24 cellular contexts compared by ENCODE assay signal in the genomic region with DNA sequence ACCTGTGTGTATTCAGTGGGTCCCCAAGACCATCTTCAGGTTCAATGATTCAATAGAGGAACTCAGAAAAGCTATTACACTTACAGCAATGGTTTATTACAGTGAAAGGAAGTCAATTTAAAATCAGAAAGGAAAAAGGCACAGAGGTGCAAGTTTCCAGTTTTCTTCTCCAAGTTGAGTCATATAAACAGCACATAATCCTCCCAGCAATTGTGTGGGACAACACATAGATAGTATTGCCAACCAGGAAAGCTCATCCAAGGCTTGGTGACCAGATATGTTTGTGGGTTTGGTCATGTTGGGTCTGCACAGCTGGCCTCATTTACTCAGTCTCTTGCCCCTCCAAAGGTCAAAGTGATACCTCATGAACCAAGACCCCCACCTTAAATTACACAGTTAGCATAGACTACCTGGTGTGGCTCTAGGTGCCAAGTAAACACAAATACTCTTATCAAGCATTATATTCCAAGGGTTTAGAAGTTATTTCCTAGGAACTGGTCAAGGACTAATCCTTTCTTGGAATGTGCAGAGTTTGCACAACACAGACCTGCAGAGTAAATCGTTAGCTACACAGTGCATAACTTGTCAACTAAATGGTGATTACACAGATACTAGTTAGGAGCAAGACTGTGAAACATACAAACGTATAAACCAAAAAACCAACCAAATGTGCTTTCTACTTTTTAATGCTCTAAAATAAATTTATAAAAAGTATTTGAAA.
"Had no signal": no experiment of that assay in that cellular context is flagged by ENCODE, and none has a peak within 500 bp of the region (broad histone marks: within the 10 kb centered on the region; RNA-seq: fewer than 3 reads in every experiment).

No MANE protein-coding gene starts in this region.

- H3K9me3 Mint-ChIP-seq: dendritic cell treated with granulocyte-macrophage colony-stimulating factor and Interleukin-4, amounts not matched to agents 40 ng/mL and 50 ng/mL, for 4 days; effector memory CD8-positive, alpha-beta T cell; stimulated activated memory B cell treated with anti-CD40 and anti-IgM and Interleukin-4, amounts not matched to agents 10 μg/mL and 1 μg/mL and 100 μg/mL, for 72 hours; stimulated activated naive CD8-positive, alpha-beta T cell treated with anti-CD3 and anti-CD28 coated beads, Interleukin-15, Interleukin-2, amounts not matched to agents 100 ng/mL and 50 ng/mL, for 24 hours had no signal

- H3K27me3 Mint-ChIP-seq: dendritic cell treated with granulocyte-macrophage colony-stimulating factor and Interleukin-4, amounts not matched to agents 40 ng/mL and 50 ng/mL, for 4 days; effector memory CD8-positive, alpha-beta T cell; naive thymus-derived CD8-positive, alpha-beta T cell; stimulated activated memory B cell treated with anti-CD40 and anti-IgM and Interleukin-4, amounts not matched to agents 10 μg/mL and 1 μg/mL and 100 μg/mL, for 72 hours; stimulated activated naive CD8-positive, alpha-beta T cell treated with anti-CD3 and anti-CD28 coated beads, Interleukin-15, Interleukin-2, amounts not matched to agents 100 ng/mL and 50 ng/mL, for 24 hours had no signal

- H3K27ac ChIP-seq: epithelial cell of prostate, esophagus muscularis mucosa, gastrocnemius medialis, heart right ventricle, neural progenitor cell, ovary, spleen, tibial artery, upper lobe of left lung, uterus had no signal

- H3K9me3 ChIP-seq: esophagus muscularis mucosa, gastrocnemius medialis, heart right ventricle, mucosa of descending colon, ovary, spleen, tibial artery, upper lobe of left lung, uterus had no signal

- H3K27me3 ChIP-seq: esophagus muscularis mucosa, gastrocnemius medialis, heart right ventricle, neural progenitor cell, ovary, spleen, tibial artery, upper lobe of left lung, uterus had no signal

- ATAC-seq: effector memory CD8-positive, alpha-beta T cell; gastrocnemius medialis; heart right ventricle; left colon; mucosa of descending colon; naive thymus-derived CD8-positive, alpha-beta T cell; sciatic nerve; stimulated activated memory B cell treated with anti-CD40 and anti-IgM and Interleukin-4, amounts not matched to agents 10 μg/mL and 1 μg/mL and 100 μg/mL, for 72 hours had no signal

- H3K4me2 ChIP-seq: neural progenitor cell had no signal

- H3K36me3 Mint-ChIP-seq: naive thymus-derived CD8-positive, alpha-beta T cell; neural progenitor cell; stimulated activated memory B cell treated with anti-CD40 and anti-IgM and Interleukin-4, amounts not matched to agents 10 μg/mL and 1 μg/mL and 100 μg/mL, for 72 hours had no signal

- H3K9ac ChIP-seq: neural progenitor cell had no signal

- FAIRE-seq: colon had no signal

- H3K36me3 ChIP-seq: esophagus muscularis mucosa, gastrocnemius medialis, heart right ventricle, neural progenitor cell, ovary, spleen, tibial artery, upper lobe of left lung, uterus had no signal

- DNase-seq: effector memory CD8-positive, alpha-beta T cell; gastrocnemius medialis; heart right ventricle; islet precursor cell; left colon; mucosa of descending colon; naive thymus-derived CD8-positive, alpha-beta T cell; nucleus accumbens; ovary; spleen; stimulated activated CD4-positive, alpha-beta T cell treated with anti-CD3 and anti-CD28 coated beads, Interleukin-15, amount 100 ng/mL, for 24 hours; stimulated activated CD4-positive, alpha-beta T cell treated with anti-CD3 and anti-CD28 coated beads, Interleukin-1b, Interleukin-23, amount 100 ng/mL, for 48 hours; stimulated activated CD4-positive, alpha-beta T cell treated with anti-CD3 and anti-CD28 coated beads, Interleukin-4, amount 100 ng/mL, for 24 hours; tibial artery; upper lobe of left lung; uterus had no signal

- H3K4me3 Mint-ChIP-seq: dendritic cell treated with granulocyte-macrophage colony-stimulating factor and Interleukin-4, amounts not matched to agents 40 ng/mL and 50 ng/mL, for 4 days; effector memory CD8-positive, alpha-beta T cell; naive thymus-derived CD8-positive, alpha-beta T cell; neural progenitor cell; stimulated activated memory B cell treated with anti-CD40 and anti-IgM and Interleukin-4, amounts not matched to agents 10 μg/mL and 1 μg/mL and 100 μg/mL, for 72 hours; stimulated activated naive CD8-positive, alpha-beta T cell treated with anti-CD3 and anti-CD28 coated beads, Interleukin-15, Interleukin-2, amounts not matched to agents 100 ng/mL and 50 ng/mL, for 24 hours had no signal

- H3K4me1 ChIP-seq: esophagus muscularis mucosa, gastrocnemius medialis, heart right ventricle, neural progenitor cell, spleen, tibial artery, upper lobe of left lung, uterus had no signal

- H3K4me1 Mint-ChIP-seq: naive thymus-derived CD8-positive, alpha-beta T cell; stimulated activated memory B cell treated with anti-CD40 and anti-IgM and Interleukin-4, amounts not matched to agents 10 μg/mL and 1 μg/mL and 100 μg/mL, for 72 hours had no signal

- H3K4me3 ChIP-seq: esophagus muscularis mucosa, gastrocnemius medialis, heart right ventricle, mucosa of descending colon, neural progenitor cell, ovary, spleen, tibial artery, upper lobe of left lung, uterus had no signal

- H3K27ac Mint-ChIP-seq: dendritic cell treated with granulocyte-macrophage colony-stimulating factor and Interleukin-4, amounts not matched to agents 40 ng/mL and 50 ng/mL, for 4 days; effector memory CD8-positive, alpha-beta T cell; naive thymus-derived CD8-positive, alpha-beta T cell; neural progenitor cell; stimulated activated memory B cell treated with anti-CD40 and anti-IgM and Interleukin-4, amounts not matched to agents 10 μg/mL and 1 μg/mL and 100 μg/mL, for 72 hours; stimulated activated naive CD8-positive, alpha-beta T cell treated with anti-CD3 and anti-CD28 coated beads, Interleukin-15, Interleukin-2, amounts not matched to agents 100 ng/mL and 50 ng/mL, for 24 hours had no signal
